ENCODE assay signal across 15 cellular contexts in genomic region chr9:98801562-98801961, GRCh38.
"Had no signal": no experiment of that assay in that cellular context is flagged by ENCODE, and none has a peak within 500 bp of the region (broad histone marks: within the 10 kb centered on the region; RNA-seq: fewer than 3 reads in every experiment).

No MANE protein-coding gene starts in this region.

- H3K4me1 ChIP-seq: ascending aorta, uterus had no signal

- H3K36me3 ChIP-seq: ascending aorta, breast epithelium, tibial artery, uterus had no signal

- H3K27me3 ChIP-seq: ascending aorta, tibial artery, uterus had no signal

- H3K4me3 ChIP-seq: ascending aorta, breast epithelium, tibial artery, uterus had no signal

- DNase-seq: activated naive CD4-positive, alpha-beta T cell treated with anti-CD3 and anti-CD28 coated beads for 36 hours; activated naive CD8-positive, alpha-beta T cell treated with anti-CD3 and anti-CD28 coated beads, Interleukin-2, amount 50 U/mL, for 24 hours; activated T-cell treated with anti-CD3 and anti-CD28 coated beads, Interleukin-2, amount 50 U/mL, for 1 hour; kidney glomerular epithelial cell; mesenchymal stem cell; naive thymus-derived CD8-positive, alpha-beta T cell; stimulated activated CD4-positive, alpha-beta T cell treated with anti-CD3 and anti-CD28 coated beads, Interleukin-12 subunit alpha, Interleukin-12 subunit beta, amount 100 ng/mL, for 4 hours; stimulated activated CD4-positive, alpha-beta T cell treated with anti-CD3 and anti-CD28 coated beads, Interleukin-2, amount 100 ng/mL, for 24 hours; T-helper 9 cell; tibial artery; uterus had no signal

- ATAC-seq: activated CD4-positive, CD25-positive, alpha-beta regulatory T cell treated with anti-CD3 and anti-CD28 coated beads, Interleukin-2, amount 50 U/mL, for 24 hours; activated naive CD8-positive, alpha-beta T cell treated with anti-CD3 and anti-CD28 coated beads, Interleukin-2, amount 50 U/mL, for 24 hours; naive thymus-derived CD8-positive, alpha-beta T cell; stimulated activated effector memory CD8-positive, alpha-beta T cell treated with anti-CD3 and anti-CD28 coated beads, Interleukin-12 subunit alpha, Interleukin-12 subunit beta, amount 100 ng/mL, for 72 hours had no signal

- H3K9me3 ChIP-seq: ascending aorta, tibial artery, uterus had no signal

- H3K27ac ChIP-seq: breast epithelium, tibial artery, uterus had no signal
